ENCODE assay signal across 1 cellular context in genomic region chr6:151325075-151326050, GRCh38.
A peak's percentile ranks its signal among the peaks of the same experiment; 100 is the strongest.
TF ChIP-seq lines count a peak whose summit lies in the region.

No MANE protein-coding gene starts in this region.

TF ChIP-seq in WTC11, 78 proteins besides CTCF, POLR2A, EP300 and RAD21 (continued from another document):
- no peak for TF ChIP-seq SMAD4 (CRISPR knock-in tag; IDR thresholded peaks at IDR 0.05)
- TF ChIP-seq SP1 (CRISPR knock-in tag; conservative IDR thresholded peaks at IDR 0.05) = no peak
- TF ChIP-seq USF2 (CRISPR knock-in tag; IDR thresholded peaks at IDR 0.05) = peak; percentile 81
